1 cellular context compared by ENCODE assay signal in the genomic region with DNA sequence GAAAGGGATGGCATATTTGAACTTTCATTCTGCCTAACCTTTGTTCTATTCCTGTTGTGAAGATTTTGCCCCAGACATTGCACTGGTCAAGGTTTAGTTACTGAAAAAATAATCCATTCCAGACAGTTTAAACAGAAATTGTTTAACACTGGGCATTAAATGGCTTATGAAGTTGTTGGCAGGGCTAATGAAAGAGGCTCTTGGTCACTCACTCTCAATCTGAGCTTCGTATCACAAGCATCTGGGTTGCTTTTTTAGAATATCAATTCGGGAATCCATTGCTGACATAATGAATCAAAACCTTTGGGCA.
TF ChIP-seq lines count a peak whose summit lies in the region.

No MANE protein-coding gene starts in this region.

TF ChIP-seq in K562, 482 proteins besides CTCF, POLR2A, EP300 and RAD21 (continued from another document):
- TF ChIP-seq, protein P1, sequence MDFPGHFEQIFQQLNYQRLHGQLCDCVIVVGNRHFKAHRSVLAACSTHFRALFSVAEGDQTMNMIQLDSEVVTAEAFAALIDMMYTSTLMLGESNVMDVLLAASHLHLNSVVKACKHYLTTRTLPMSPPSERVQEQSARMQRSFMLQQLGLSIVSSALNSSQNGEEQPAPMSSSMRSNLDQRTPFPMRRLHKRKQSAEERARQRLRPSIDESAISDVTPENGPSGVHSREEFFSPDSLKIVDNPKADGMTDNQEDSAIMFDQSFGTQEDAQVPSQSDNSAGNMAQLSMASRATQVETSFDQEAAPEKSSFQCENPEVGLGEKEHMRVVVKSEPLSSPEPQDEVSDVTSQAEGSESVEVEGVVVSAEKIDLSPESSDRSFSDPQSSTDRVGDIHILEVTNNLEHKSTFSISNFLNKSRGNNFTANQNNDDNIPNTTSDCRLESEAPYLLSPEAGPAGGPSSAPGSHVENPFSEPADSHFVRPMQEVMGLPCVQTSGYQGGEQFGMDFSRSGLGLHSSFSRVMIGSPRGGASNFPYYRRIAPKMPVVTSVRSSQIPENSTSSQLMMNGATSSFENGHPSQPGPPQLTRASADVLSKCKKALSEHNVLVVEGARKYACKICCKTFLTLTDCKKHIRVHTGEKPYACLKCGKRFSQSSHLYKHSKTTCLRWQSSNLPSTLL (IDR thresholded peaks at IDR 0.05), result no peak
- TF ChIP-seq SRSF7 (optimal IDR thresholded peaks at IDR 0.05; ENCODE audit: low read depth, low read length) (no peak), KHSRP (IDR thresholded peaks at IDR 0.05) (no peak), PYGO2 (tag; IDR thresholded peaks at IDR 0.05) (no peak), L3MBTL2 (IDR thresholded peaks at IDR 0.05) (no peak), ZNF146 (CRISPR knock-in tag; IDR thresholded peaks at IDR 0.05; ENCODE audit: unreplicated experiment) (no peak), MCM3 (IDR thresholded peaks at IDR 0.05) (no peak), ZNF584 (CRISPR knock-in tag; IDR thresholded peaks at IDR 0.05; ENCODE audit: low read depth) (no peak), CHD4 (IDR thresholded peaks at IDR 0.05; ENCODE audit: insufficient read depth, insufficient replicate concordance, low read depth, low read length, poor library complexity, severe bottlenecking) (no peak)
- TF ChIP-seq, protein P2, sequence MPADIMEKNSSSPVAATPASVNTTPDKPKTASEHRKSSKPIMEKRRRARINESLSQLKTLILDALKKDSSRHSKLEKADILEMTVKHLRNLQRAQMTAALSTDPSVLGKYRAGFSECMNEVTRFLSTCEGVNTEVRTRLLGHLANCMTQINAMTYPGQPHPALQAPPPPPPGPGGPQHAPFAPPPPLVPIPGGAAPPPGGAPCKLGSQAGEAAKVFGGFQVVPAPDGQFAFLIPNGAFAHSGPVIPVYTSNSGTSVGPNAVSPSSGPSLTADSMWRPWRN (IDR thresholded peaks at IDR 0.05; ENCODE audit: low read depth), result no peak
- TF ChIP-seq, protein P3, sequence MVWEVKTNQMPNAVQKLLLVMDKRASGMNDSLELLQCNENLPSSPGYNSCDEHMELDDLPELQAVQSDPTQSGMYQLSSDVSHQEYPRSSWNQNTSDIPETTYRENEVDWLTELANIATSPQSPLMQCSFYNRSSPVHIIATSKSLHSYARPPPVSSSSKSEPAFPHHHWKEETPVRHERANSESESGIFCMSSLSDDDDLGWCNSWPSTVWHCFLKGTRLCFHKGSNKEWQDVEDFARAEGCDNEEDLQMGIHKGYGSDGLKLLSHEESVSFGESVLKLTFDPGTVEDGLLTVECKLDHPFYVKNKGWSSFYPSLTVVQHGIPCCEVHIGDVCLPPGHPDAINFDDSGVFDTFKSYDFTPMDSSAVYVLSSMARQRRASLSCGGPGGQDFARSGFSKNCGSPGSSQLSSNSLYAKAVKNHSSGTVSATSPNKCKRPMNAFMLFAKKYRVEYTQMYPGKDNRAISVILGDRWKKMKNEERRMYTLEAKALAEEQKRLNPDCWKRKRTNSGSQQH (CRISPR knock-in tag; IDR thresholded peaks at IDR 0.05), result no peak
